Comparison of ENCODE assay signal across 1 cellular context in the genomic region with DNA sequence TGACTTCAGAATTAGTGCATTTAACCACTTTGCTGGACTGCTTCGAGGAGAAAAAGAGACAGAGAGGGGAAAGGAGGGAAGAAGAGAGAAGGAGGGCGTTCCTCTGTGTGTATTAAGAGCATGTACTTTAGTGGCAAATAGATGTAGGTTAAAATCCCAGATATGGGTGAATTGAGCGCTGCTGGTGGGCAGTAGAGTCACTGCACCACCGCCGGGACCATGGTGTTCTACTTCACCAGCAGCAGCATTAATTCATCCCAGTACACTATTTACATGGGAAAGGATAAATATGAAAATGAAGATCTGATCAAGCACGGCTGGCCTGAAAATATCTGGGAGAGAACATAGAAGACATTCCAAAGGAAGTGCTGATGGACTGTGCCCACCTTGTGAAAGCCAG.
TF ChIP-seq lines count a peak whose summit lies in the region.

No MANE protein-coding gene starts in this region.

TF ChIP-seq in HCT116, 20 proteins besides CTCF, POLR2A, EP300 and RAD21:
- TF ChIP-seq SIN3A (IDR thresholded peaks at IDR 0.05; ENCODE audit: low read depth): no peak
- TF ChIP-seq, protein P1, sequence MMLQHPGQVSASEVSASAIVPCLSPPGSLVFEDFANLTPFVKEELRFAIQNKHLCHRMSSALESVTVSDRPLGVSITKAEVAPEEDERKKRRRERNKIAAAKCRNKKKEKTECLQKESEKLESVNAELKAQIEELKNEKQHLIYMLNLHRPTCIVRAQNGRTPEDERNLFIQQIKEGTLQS (IDR thresholded peaks at IDR 0.05): no peak
- TF ChIP-seq ZFX (IDR thresholded peaks at IDR 0.05): no peak
- TF ChIP-seq, protein P2, sequence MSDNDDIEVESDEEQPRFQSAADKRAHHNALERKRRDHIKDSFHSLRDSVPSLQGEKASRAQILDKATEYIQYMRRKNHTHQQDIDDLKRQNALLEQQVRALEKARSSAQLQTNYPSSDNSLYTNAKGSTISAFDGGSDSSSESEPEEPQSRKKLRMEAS (IDR thresholded peaks at IDR 0.05): no peak
- TF ChIP-seq, protein P3, sequence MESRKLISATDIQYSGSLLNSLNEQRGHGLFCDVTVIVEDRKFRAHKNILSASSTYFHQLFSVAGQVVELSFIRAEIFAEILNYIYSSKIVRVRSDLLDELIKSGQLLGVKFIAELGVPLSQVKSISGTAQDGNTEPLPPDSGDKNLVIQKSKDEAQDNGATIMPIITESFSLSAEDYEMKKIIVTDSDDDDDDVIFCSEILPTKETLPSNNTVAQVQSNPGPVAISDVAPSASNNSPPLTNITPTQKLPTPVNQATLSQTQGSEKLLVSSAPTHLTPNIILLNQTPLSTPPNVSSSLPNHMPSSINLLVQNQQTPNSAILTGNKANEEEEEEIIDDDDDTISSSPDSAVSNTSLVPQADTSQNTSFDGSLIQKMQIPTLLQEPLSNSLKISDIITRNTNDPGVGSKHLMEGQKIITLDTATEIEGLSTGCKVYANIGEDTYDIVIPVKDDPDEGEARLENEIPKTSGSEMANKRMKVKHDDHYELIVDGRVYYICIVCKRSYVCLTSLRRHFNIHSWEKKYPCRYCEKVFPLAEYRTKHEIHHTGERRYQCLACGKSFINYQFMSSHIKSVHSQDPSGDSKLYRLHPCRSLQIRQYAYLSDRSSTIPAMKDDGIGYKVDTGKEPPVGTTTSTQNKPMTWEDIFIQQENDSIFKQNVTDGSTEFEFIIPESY (IDR thresholded peaks at IDR 0.05; ENCODE audit: extremely low read depth, insufficient replicate concordance, low read length): no peak
- no peak for TF ChIP-seq CEBPB (IDR thresholded peaks at IDR 0.05; ENCODE audit: low read depth)
- no peak for TF ChIP-seq EZH2 (IDR thresholded peaks at IDR 0.05)
- no peak for TF ChIP-seq POLR2AphosphoS5 (IDR thresholded peaks at IDR 0.05; ENCODE audit: low read depth, low read length)
- no peak for TF ChIP-seq TCF7L2 (IDR thresholded peaks at IDR 0.05; ENCODE audit: borderline replicate concordance, extremely low read depth, insufficient read depth, insufficient read length)
